Comparison of ENCODE assay signal across 12 cellular contexts in the genomic region with DNA sequence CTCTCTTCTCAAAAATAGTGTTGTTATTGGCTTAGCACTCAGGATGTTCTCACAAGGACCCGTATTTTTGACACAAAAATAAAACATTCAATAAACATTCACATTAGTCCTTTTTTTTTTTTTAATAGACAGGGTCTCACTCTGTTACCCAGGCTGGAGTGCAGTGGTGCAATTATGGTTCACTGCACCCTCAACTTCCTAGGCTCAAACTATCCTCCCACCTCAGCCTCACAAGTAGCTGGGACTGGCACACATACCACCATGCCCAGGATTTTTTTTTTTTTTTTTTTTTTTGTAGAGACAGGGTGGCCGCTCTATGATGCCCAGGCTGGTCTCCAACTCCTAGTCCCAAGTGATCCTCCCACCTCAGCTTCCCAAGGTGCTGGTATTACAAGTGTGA. TPM values are rescaled to one million over a fixed set of nuclear protein-coding genes. Genes with fewer than 3 reads are reported as not detected.
DNase-seq lines count a peak whose midpoint lies in the region; ATAC-seq and TF ChIP-seq lines count a peak whose summit lies in the region.
"Had no signal": no experiment of that assay in that cellular context is flagged by ENCODE, and none has a peak within 500 bp of the region (broad histone marks: within the 10 kb centered on the region; RNA-seq: fewer than 3 reads in every experiment).

No MANE protein-coding gene starts in this region.

- H2AFZ ChIP-seq in GM23248, result peak overlapping the region; percentile 66; the same call in 1 of the 2 replicates

- H3K27me3 Mint-ChIP-seq in WTC11 (ENCODE audit: low read depth), result no peaks in the 10 kb centered on the region
- H3K27me3 Mint-ChIP-seq: IgD-negative memory B cell had no signal

- 49 to 57% methylated on average over 2 of the region's 2 CpGs for WGBS in GM23248 (ENCODE audit: low coverage in 1 of 2, low lambda C conversion rate in 2 of 2, missing lambda C conversion rate in 2 of 2), 2 experiments

- H3K27me3 ChIP-seq in GM23248 (replicated peaks; ENCODE audit: insufficient read depth) (no peaks in the 10 kb centered on the region), right atrium auricular region (no peaks in the 10 kb centered on the region), gastrocnemius medialis (no peaks in the 10 kb centered on the region)

- ATAC-seq in WTC11, result no peak
- ATAC-seq in gastrocnemius medialis, result no peak
- ATAC-seq in HG03565 (IDR thresholded peaks at IDR 0.05; ENCODE audit: unreplicated experiment), result no peak

- peaks cover 23% of the 10 kb centered on the region for H3K4me1 Mint-ChIP-seq in WTC11

- TF ChIP-seq POLR2A in gastrocnemius medialis (IDR thresholded peaks at IDR 0.05), result no peak

- H4K20me1 ChIP-seq in GM23248 (ENCODE audit: insufficient read depth), result no peaks in the 10 kb centered on the region

- no peak for TF ChIP-seq CTCF in WTC11 (IDR thresholded peaks at IDR 0.05)
- no peak for TF ChIP-seq CTCF in right atrium auricular region (IDR thresholded peaks at IDR 0.05)
- TF ChIP-seq CTCF in gastrocnemius medialis (IDR thresholded peaks at IDR 0.05 in 4 of 5, conservative IDR thresholded peaks at IDR 0.05 in 1 of 5), result no peak

- no peaks in the 10 kb centered on the region; the same call in 1 of the 2 replicates for H3K79me2 ChIP-seq in GM23248 (ENCODE audit: insufficient read depth)

- no peak for DNase-seq in GM23248
- no peak for DNase-seq in WTC11 (ENCODE audit: low spot score)
- DNase-seq in right atrium auricular region (ENCODE audit: low spot score), result no peak
- no peak for DNase-seq in gastrocnemius medialis
- DNase-seq in amniotic stem cell (lab: John Stamatoyannopoulos, UW), result no peak
- no peak for DNase-seq in OCI-M2 (lab: John Stamatoyannopoulos, UW; ENCODE audit: unreplicated experiment)
- DNase-seq in glomerular visceral epithelial cell (ENCODE audit: extremely low spot score), result no peak
- DNase-seq: kidney glomerular epithelial cell, NCI-H1694 had no signal

- H3K27ac Mint-ChIP-seq in WTC11, result peak overlapping the region; percentile 90; the same call in 1 of the 2 replicates

- H3K4me1 ChIP-seq in GM23248 (ENCODE audit: insufficient read depth) (peaks cover 8% of the 10 kb centered on the region), right atrium auricular region (peaks cover 0 to 64% of the 10 kb centered on the region in 2 donors), gastrocnemius medialis (peaks cover 9 to 21% of the 10 kb centered on the region in 2 donors)

- H3K36me3 ChIP-seq in GM23248 (ENCODE audit: low read depth) (no peaks in the 10 kb centered on the region), right atrium auricular region (no peaks in the 10 kb centered on the region), gastrocnemius medialis (no peaks in the 10 kb centered on the region)
- H3K36me3 ChIP-seq: neutrophil had no signal

- no peak overlapping the region for H3K27ac ChIP-seq in GM23248
- H3K27ac ChIP-seq in right atrium auricular region, result peak overlapping the region; percentile 70 to 79
- peak overlapping the region; percentile 4 to 56 (median 14) for H3K27ac ChIP-seq in gastrocnemius medialis
- H3K27ac ChIP-seq: neutrophil had no signal

- peak overlapping the region; percentile 37 for H3K4me2 ChIP-seq in GM23248 (ENCODE audit: unreplicated experiment)

- no peaks in the 10 kb centered on the region for H3K9me3 ChIP-seq in GM23248 (ENCODE audit: low read depth)
- no peaks in the 10 kb centered on the region for H3K9me3 ChIP-seq in right atrium auricular region
- no peaks in the 10 kb centered on the region for H3K9me3 ChIP-seq in gastrocnemius medialis
- H3K9me3 ChIP-seq: neutrophil had no signal

- no peaks in the 10 kb centered on the region for H3K9me3 Mint-ChIP-seq in WTC11
- H3K9me3 Mint-ChIP-seq: IgD-negative memory B cell had no signal

- intact Hi-C loops in gastrocnemius medialis (cut with DNase I; ENCODE audit: low total_unique reads), result no loop called here

- peak overlapping the region; percentile 37 for H3K4me3 Mint-ChIP-seq in WTC11

- H3K4me3 ChIP-seq in GM23248, result 0 out of 2 replicates have a peak overlapping the region, but pooled peaks have one; percentile 14
- peak overlapping the region in 1 of 2 donors; percentile 4 for H3K4me3 ChIP-seq in right atrium auricular region
- no peak overlapping the region for H3K4me3 ChIP-seq in gastrocnemius medialis

- no peaks in the 10 kb centered on the region for H3K9me2 ChIP-seq in GM23248 (ENCODE audit: insufficient read depth)

- 0 out of 2 replicates have a peak overlapping the region, but pooled peaks have one; percentile 32 for H3K9ac ChIP-seq in GM23248

- POLR2A ChIA-PET in WTC11 (lab: Charles Lee), result no interaction called here

- in situ Hi-C loops in GM23248 (cut with MboI), result no loop called here
- in situ Hi-C loops in gastrocnemius medialis (cut with MboI; ENCODE audit: low sequenced_read_pairs in 4 of 4), result no loop called here

- CTCF ChIA-PET in WTC11 (lab: Charles Lee), result interaction anchor here (0.6 to 4.3 kb wide), 15 partner anchors 9 to 274 kb away, joined by 3 to 31 read pairs (median 4); no protein-coding TSS in a partner anchor

- no peaks in the 10 kb centered on the region for H3K36me3 Mint-ChIP-seq in WTC11
- H3K36me3 Mint-ChIP-seq: IgD-negative memory B cell had no signal

- no peaks in the 10 kb centered on the region for H3F3A ChIP-seq in GM23248 (ENCODE audit: insufficient read depth)

TF ChIP-seq in WTC11, 78 proteins besides CTCF, POLR2A, EP300 and RAD21 (continues in another document):
- no peak for TF ChIP-seq ZNF219 (CRISPR knock-in tag; IDR thresholded peaks at IDR 0.05; ENCODE audit: borderline replicate concordance)
- TF ChIP-seq AFF4 (CRISPR knock-in tag; IDR thresholded peaks at IDR 0.05; ENCODE audit: borderline replicate concordance), result no peak
- TF ChIP-seq ATF1 (CRISPR knock-in tag; IDR thresholded peaks at IDR 0.05), result no peak
- TF ChIP-seq, protein P1, sequence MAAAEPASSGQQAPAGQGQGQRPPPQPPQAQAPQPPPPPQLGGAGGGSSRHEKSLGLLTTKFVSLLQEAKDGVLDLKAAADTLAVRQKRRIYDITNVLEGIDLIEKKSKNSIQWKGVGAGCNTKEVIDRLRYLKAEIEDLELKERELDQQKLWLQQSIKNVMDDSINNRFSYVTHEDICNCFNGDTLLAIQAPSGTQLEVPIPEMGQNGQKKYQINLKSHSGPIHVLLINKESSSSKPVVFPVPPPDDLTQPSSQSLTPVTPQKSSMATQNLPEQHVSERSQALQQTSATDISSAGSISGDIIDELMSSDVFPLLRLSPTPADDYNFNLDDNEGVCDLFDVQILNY (CRISPR knock-in tag; IDR thresholded peaks at IDR 0.05), result no peak
- TF ChIP-seq, protein P2, sequence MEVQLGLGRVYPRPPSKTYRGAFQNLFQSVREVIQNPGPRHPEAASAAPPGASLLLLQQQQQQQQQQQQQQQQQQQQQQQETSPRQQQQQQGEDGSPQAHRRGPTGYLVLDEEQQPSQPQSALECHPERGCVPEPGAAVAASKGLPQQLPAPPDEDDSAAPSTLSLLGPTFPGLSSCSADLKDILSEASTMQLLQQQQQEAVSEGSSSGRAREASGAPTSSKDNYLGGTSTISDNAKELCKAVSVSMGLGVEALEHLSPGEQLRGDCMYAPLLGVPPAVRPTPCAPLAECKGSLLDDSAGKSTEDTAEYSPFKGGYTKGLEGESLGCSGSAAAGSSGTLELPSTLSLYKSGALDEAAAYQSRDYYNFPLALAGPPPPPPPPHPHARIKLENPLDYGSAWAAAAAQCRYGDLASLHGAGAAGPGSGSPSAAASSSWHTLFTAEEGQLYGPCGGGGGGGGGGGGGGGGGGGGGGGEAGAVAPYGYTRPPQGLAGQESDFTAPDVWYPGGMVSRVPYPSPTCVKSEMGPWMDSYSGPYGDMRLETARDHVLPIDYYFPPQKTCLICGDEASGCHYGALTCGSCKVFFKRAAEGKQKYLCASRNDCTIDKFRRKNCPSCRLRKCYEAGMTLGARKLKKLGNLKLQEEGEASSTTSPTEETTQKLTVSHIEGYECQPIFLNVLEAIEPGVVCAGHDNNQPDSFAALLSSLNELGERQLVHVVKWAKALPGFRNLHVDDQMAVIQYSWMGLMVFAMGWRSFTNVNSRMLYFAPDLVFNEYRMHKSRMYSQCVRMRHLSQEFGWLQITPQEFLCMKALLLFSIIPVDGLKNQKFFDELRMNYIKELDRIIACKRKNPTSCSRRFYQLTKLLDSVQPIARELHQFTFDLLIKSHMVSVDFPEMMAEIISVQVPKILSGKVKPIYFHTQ (CRISPR knock-in tag; IDR thresholded peaks at IDR 0.05), result no peak
- no peak for TF ChIP-seq ZBTB21 (CRISPR knock-in tag; IDR thresholded peaks at IDR 0.05; ENCODE audit: borderline replicate concordance)

RNA-seq across cellular contexts. Expression of gene PPP1R13B, which starts 27.0 kb away (rescaled TPM):
- 4.6 and 10.6 TPM in 2 replicates for total RNA-seq in GM23248 (2014; rRNA removed; shearing (Covaris generic))
- 2.0 and 2.4 TPM in 2 replicates for polyA plus RNA-seq in GM23248 (2016; fragmentation: Nextera tagmentation; extraction: Ambion mirVana)
- total RNA-seq in WTC11 (2021) (9.3 to 10.3 TPM (median 10.0 TPM) in 3 replicates), right atrium auricular region (10 to 100 TPM; 45.7 to 47.8 TPM), gastrocnemius medialis (10 to 100 TPM; 10.4 to 24.6 (median 11.8) TPM)
